ENCODE assay signal across 1 cellular context in genomic region chr1:63773815-63774616, GRCh38.
A peak's percentile ranks its signal among the peaks of the same experiment; 100 is the strongest.
TF ChIP-seq lines count a peak whose summit lies in the region.

ROR1 (plus strand) TSS chr1:63774017.

TF ChIP-seq in HepG2, 621 proteins besides CTCF, POLR2A, EP300 and RAD21 (continued from another document and continues in another):
- TF ChIP-seq ZNF280B (CRISPR knock-in tag; IDR thresholded peaks at IDR 0.05; ENCODE audit: borderline replicate concordance) (no peak; the same call in 1 of the 2 replicates), PPARG (CRISPR knock-in tag; conservative IDR thresholded peaks at IDR 0.05) (no peak), TRIM24 (CRISPR knock-in tag; IDR thresholded peaks at IDR 0.05) (no peak), ATF2 (CRISPR knock-in tag; IDR thresholded peaks at IDR 0.05) (no peak), CCDC6 (CRISPR knock-in tag; IDR thresholded peaks at IDR 0.05) (peak; percentile 82; the same call in 1 of the 2 replicates), SSRP1 (CRISPR knock-in tag; IDR thresholded peaks at IDR 0.05) (no peak), JUN (CRISPR knock-in tag; IDR thresholded peaks at IDR 0.05) (no peak), PAX8 (CRISPR knock-in tag; IDR thresholded peaks at IDR 0.05; ENCODE audit: borderline replicate concordance) (no peak), DNMT1 (CRISPR knock-in tag; IDR thresholded peaks at IDR 0.05) (peak; percentile 59; the same call in 1 of the 2 replicates), ZFP36 (IDR thresholded peaks at IDR 0.05; ENCODE audit: borderline replicate concordance, low read depth, low read length, partially characterized antibody) (no peak), ZNF577 (CRISPR knock-in tag; IDR thresholded peaks at IDR 0.05; ENCODE audit: borderline replicate concordance, low read depth) (no peak), ZNF282 (IDR thresholded peaks at IDR 0.05; ENCODE audit: partially characterized antibody) (no peak), SOX6 (IDR thresholded peaks at IDR 0.05) (no peak), SOX6 (CRISPR knock-in tag; IDR thresholded peaks at IDR 0.05) (peak; percentile 65; the same call in 1 of the 2 replicates), KAT2B (IDR thresholded peaks at IDR 0.05; ENCODE audit: borderline replicate concordance, low read depth, low read length) (no peak), JDP2 (CRISPR knock-in tag; IDR thresholded peaks at IDR 0.05; ENCODE audit: borderline replicate concordance) (no peak), ZNF558 (CRISPR knock-in tag; IDR thresholded peaks at IDR 0.05; ENCODE audit: borderline replicate concordance) (no peak), TRIM22 (IDR thresholded peaks at IDR 0.05) (no peak), ZNF644 (CRISPR knock-in tag; IDR thresholded peaks at IDR 0.05; ENCODE audit: low read depth) (peak; percentile 65), ZNF703 (CRISPR knock-in tag; IDR thresholded peaks at IDR 0.05; ENCODE audit: borderline replicate concordance) (0 out of 2 replicates have a peak, but pooled peaks have one; percentile 45), ZKSCAN1 (IDR thresholded peaks at IDR 0.05; ENCODE audit: low read length) (no peak), TAF1 (CRISPR knock-in tag; IDR thresholded peaks at IDR 0.05) (peak; percentile 25; the same call in 1 of the 2 replicates), ATAD3A (CRISPR knock-in tag; IDR thresholded peaks at IDR 0.05) (no peak)
- TF ChIP-seq, protein P1, sequence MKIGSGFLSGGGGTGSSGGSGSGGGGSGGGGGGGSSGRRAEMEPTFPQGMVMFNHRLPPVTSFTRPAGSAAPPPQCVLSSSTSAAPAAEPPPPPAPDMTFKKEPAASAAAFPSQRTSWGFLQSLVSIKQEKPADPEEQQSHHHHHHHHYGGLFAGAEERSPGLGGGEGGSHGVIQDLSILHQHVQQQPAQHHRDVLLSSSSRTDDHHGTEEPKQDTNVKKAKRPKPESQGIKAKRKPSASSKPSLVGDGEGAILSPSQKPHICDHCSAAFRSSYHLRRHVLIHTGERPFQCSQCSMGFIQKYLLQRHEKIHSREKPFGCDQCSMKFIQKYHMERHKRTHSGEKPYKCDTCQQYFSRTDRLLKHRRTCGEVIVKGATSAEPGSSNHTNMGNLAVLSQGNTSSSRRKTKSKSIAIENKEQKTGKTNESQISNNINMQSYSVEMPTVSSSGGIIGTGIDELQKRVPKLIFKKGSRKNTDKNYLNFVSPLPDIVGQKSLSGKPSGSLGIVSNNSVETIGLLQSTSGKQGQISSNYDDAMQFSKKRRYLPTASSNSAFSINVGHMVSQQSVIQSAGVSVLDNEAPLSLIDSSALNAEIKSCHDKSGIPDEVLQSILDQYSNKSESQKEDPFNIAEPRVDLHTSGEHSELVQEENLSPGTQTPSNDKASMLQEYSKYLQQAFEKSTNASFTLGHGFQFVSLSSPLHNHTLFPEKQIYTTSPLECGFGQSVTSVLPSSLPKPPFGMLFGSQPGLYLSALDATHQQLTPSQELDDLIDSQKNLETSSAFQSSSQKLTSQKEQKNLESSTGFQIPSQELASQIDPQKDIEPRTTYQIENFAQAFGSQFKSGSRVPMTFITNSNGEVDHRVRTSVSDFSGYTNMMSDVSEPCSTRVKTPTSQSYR (CRISPR knock-in tag; IDR thresholded peaks at IDR 0.05; ENCODE audit: borderline replicate concordance): peak; percentile 86
- TF ChIP-seq, protein P2, sequence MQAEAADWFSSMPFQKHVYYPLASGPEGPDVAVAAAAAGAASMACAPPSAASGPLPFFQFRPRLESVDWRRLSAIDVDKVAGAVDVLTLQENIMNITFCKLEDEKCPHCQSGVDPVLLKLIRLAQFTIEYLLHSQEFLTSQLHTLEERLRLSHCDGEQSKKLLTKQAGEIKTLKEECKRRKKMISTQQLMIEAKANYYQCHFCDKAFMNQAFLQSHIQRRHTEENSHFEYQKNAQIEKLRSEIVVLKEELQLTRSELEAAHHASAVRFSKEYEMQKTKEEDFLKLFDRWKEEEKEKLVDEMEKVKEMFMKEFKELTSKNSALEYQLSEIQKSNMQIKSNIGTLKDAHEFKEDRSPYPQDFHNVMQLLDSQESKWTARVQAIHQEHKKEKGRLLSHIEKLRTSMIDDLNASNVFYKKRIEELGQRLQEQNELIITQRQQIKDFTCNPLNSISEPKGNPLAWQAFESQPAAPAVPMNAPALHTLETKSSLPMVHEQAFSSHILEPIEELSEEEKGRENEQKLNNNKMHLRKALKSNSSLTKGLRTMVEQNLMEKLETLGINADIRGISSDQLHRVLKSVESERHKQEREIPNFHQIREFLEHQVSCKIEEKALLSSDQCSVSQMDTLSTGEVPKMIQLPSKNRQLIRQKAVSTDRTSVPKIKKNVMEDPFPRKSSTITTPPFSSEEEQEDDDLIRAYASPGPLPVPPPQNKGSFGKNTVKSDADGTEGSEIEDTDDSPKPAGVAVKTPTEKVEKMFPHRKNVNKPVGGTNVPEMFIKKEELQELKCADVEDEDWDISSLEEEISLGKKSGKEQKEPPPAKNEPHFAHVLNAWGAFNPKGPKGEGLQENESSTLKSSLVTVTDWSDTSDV (CRISPR knock-in tag; IDR thresholded peaks at IDR 0.05): 0 out of 2 replicates have a peak, but pooled peaks have one; percentile 65
- TF ChIP-seq, protein P3, sequence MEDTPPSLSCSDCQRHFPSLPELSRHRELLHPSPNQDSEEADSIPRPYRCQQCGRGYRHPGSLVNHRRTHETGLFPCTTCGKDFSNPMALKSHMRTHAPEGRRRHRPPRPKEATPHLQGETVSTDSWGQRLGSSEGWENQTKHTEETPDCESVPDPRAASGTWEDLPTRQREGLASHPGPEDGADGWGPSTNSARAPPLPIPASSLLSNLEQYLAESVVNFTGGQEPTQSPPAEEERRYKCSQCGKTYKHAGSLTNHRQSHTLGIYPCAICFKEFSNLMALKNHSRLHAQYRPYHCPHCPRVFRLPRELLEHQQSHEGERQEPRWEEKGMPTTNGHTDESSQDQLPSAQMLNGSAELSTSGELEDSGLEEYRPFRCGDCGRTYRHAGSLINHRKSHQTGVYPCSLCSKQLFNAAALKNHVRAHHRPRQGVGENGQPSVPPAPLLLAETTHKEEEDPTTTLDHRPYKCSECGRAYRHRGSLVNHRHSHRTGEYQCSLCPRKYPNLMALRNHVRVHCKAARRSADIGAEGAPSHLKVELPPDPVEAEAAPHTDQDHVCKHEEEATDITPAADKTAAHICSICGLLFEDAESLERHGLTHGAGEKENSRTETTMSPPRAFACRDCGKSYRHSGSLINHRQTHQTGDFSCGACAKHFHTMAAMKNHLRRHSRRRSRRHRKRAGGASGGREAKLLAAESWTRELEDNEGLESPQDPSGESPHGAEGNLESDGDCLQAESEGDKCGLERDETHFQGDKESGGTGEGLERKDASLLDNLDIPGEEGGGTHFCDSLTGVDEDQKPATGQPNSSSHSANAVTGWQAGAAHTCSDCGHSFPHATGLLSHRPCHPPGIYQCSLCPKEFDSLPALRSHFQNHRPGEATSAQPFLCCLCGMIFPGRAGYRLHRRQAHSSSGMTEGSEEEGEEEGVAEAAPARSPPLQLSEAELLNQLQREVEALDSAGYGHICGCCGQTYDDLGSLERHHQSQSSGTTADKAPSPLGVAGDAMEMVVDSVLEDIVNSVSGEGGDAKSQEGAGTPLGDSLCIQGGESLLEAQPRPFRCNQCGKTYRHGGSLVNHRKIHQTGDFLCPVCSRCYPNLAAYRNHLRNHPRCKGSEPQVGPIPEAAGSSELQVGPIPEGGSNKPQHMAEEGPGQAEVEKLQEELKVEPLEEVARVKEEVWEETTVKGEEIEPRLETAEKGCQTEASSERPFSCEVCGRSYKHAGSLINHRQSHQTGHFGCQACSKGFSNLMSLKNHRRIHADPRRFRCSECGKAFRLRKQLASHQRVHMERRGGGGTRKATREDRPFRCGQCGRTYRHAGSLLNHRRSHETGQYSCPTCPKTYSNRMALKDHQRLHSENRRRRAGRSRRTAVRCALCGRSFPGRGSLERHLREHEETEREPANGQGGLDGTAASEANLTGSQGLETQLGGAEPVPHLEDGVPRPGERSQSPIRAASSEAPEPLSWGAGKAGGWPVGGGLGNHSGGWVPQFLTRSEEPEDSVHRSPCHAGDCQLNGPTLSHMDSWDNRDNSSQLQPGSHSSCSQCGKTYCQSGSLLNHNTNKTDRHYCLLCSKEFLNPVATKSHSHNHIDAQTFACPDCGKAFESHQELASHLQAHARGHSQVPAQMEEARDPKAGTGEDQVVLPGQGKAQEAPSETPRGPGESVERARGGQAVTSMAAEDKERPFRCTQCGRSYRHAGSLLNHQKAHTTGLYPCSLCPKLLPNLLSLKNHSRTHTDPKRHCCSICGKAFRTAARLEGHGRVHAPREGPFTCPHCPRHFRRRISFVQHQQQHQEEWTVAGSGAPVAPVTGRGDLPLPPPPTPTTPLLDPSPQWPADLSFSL (CRISPR knock-in tag; IDR thresholded peaks at IDR 0.05): no peak
- TF ChIP-seq, protein P4, sequence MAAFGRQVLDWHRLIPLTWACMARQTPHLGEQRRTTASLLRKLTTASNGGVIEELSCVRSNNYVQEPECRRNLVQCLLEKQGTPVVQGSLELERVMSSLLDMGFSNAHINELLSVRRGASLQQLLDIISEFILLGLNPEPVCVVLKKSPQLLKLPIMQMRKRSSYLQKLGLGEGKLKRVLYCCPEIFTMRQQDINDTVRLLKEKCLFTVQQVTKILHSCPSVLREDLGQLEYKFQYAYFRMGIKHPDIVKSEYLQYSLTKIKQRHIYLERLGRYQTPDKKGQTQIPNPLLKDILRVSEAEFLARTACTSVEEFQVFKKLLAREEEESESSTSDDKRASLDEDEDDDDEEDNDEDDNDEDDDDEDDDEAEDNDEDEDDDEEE (CRISPR knock-in tag; IDR thresholded peaks at IDR 0.05): no peak
- TF ChIP-seq, protein P5, sequence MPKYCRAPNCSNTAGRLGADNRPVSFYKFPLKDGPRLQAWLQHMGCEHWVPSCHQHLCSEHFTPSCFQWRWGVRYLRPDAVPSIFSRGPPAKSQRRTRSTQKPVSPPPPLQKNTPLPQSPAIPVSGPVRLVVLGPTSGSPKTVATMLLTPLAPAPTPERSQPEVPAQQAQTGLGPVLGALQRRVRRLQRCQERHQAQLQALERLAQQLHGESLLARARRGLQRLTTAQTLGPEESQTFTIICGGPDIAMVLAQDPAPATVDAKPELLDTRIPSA (CRISPR knock-in tag; IDR thresholded peaks at IDR 0.05; ENCODE audit: borderline replicate concordance): no peak
- TF ChIP-seq, protein P6, sequence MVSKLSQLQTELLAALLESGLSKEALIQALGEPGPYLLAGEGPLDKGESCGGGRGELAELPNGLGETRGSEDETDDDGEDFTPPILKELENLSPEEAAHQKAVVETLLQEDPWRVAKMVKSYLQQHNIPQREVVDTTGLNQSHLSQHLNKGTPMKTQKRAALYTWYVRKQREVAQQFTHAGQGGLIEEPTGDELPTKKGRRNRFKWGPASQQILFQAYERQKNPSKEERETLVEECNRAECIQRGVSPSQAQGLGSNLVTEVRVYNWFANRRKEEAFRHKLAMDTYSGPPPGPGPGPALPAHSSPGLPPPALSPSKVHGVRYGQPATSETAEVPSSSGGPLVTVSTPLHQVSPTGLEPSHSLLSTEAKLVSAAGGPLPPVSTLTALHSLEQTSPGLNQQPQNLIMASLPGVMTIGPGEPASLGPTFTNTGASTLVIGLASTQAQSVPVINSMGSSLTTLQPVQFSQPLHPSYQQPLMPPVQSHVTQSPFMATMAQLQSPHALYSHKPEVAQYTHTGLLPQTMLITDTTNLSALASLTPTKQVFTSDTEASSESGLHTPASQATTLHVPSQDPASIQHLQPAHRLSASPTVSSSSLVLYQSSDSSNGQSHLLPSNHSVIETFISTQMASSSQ (IDR thresholded peaks at IDR 0.05; ENCODE audit: low read depth): no peak
- TF ChIP-seq, protein P6 (CRISPR knock-in tag; IDR thresholded peaks at IDR 0.05; ENCODE audit: borderline replicate concordance): 0 out of 2 replicates have a peak, but pooled peaks have one; percentile 38
- TF ChIP-seq, protein P7, sequence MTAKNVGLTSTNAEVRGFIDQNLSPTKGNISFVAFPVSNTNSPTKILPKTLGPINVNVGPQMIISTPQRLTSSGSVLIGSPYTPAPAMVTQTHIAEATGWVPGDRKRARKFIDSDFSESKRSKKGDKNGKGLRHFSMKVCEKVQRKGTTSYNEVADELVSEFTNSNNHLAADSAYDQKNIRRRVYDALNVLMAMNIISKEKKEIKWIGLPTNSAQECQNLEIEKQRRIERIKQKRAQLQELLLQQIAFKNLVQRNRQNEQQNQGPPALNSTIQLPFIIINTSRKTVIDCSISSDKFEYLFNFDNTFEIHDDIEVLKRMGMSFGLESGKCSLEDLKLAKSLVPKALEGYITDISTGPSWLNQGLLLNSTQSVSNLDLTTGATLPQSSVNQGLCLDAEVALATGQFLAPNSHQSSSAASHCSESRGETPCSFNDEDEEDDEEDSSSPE (CRISPR knock-in tag; IDR thresholded peaks at IDR 0.05): peak; percentile 72
